ENCODE assay signal across 26 cellular contexts in the genomic region with DNA sequence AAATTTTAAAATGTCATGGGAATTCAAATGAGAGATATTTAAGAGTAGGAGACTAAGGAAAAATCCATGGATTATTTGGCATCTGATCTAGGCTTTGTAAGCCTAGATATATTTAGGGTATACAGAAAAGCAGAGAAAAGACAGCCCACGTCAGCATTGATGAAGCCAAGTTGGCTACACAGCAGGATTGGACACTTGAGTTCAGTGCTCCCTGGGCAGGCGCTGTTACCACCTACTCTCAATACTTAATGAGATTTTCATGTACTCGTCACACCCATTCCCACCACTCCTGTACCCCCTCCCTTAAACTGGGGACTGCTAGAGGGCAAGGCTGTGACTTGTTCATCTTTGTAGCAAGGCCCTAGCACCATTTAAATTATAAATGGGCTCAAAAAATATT. TPM values are rescaled to one million over a fixed set of nuclear protein-coding genes. Genes with fewer than 3 reads are reported as not detected.
DNase-seq lines count a peak whose midpoint lies in the region; ATAC-seq and TF ChIP-seq lines count a peak whose summit lies in the region.
"Had no signal": no experiment of that assay in that cellular context is flagged by ENCODE, and none has a peak within 500 bp of the region (broad histone marks: within the 10 kb centered on the region; RNA-seq: fewer than 3 reads in every experiment).

No MANE protein-coding gene starts in this region.

- no peaks in the 10 kb centered on the region for H4K20me1 ChIP-seq in mammary epithelial cell (ENCODE audit: insufficient read depth, low read length)
- H4K20me1 ChIP-seq: BLaER1 treated with 17β-estradiol and CSF1 and Interleukin-3, amounts not matched to agents 10 nM and 100 nM had no signal

- H3K4me1 Mint-ChIP-seq in Caco-2 (ENCODE audit: low read depth, unreplicated experiment): peaks cover 50% of the 10 kb centered on the region
- peaks cover 2% of the 10 kb centered on the region for H3K4me1 Mint-ChIP-seq in activated T-helper 2 cell treated with anti-CD3 and anti-CD28 coated beads, Interferon-gamma antibody, Interleukin-2, Interleukin-4, amounts not matched to agents 10 μg/mL and 5 μg/mL and 100 μg/mL, durations not matched to agents 14 hours and 24 hours and 36 hours (ENCODE audit: low read depth)

- H3K9me3 Mint-ChIP-seq in Caco-2 (ENCODE audit: unreplicated experiment): no peaks in the 10 kb centered on the region
- no peaks in the 10 kb centered on the region for H3K9me3 Mint-ChIP-seq in activated T-helper 2 cell treated with anti-CD3 and anti-CD28 coated beads, Interferon-gamma antibody, Interleukin-2, Interleukin-4, amounts not matched to agents 10 μg/mL and 5 μg/mL and 100 μg/mL, durations not matched to agents 14 hours and 24 hours and 36 hours
- H3K9me3 Mint-ChIP-seq: activated CD4-positive, alpha-beta memory T cell treated with anti-CD3 and anti-CD28 coated beads, Interleukin-2, amount 10 ng/mL, durations not matched to agents 7 days and 5 days; activated naive CD4-positive, alpha-beta T cell treated with anti-CD3 and anti-CD28 coated beads, Interleukin-2, amount 50 U/mL, for 24 hours; neural crest cell had no signal

- TF ChIP-seq CTCF in Caco-2 (IDR thresholded peaks at IDR 0.05; ENCODE audit: insufficient read depth in 1 of 2, low read depth in 1 of 2, low read length in 1 of 2, severe bottlenecking in 1 of 2, unreplicated experiment in 1 of 2) (no peak), mammary epithelial cell (conservative IDR thresholded peaks at IDR 0.05 in 1 of 2, IDR thresholded peaks at IDR 0.05 in 1 of 2; ENCODE audit: extremely low read depth in 1 of 2, insufficient read depth in 1 of 2, low read depth in 1 of 2, low read length in 2 of 2) (no peak)

- H3K4me3 Mint-ChIP-seq in Caco-2 (ENCODE audit: unreplicated experiment): peak overlapping the region; percentile 76
- H3K4me3 Mint-ChIP-seq in activated T-helper 2 cell treated with anti-CD3 and anti-CD28 coated beads, Interferon-gamma antibody, Interleukin-2, Interleukin-4, amounts not matched to agents 10 μg/mL and 5 μg/mL and 100 μg/mL, durations not matched to agents 14 hours and 24 hours and 36 hours (ENCODE audit: low read depth): no peak overlapping the region
- H3K4me3 Mint-ChIP-seq: activated CD4-positive, alpha-beta memory T cell treated with anti-CD3 and anti-CD28 coated beads, Interleukin-2, amount 10 ng/mL, durations not matched to agents 7 days and 5 days; activated naive CD4-positive, alpha-beta T cell treated with anti-CD3 and anti-CD28 coated beads, Interleukin-2, amount 50 U/mL, for 24 hours had no signal

- H3K27me3 ChIP-seq in Caco-2 (replicated peaks; ENCODE audit: control insufficient read depth, insufficient read depth, low read length): no peaks in the 10 kb centered on the region
- no peaks in the 10 kb centered on the region for H3K27me3 ChIP-seq in endocrine pancreas (ENCODE audit: control insufficient read depth, insufficient read depth, low read length)
- no peaks in the 10 kb centered on the region for H3K27me3 ChIP-seq in rectal smooth muscle tissue (ENCODE audit: control insufficient read depth, insufficient read depth, low read length)
- H3K27me3 ChIP-seq in mammary epithelial cell (ENCODE audit: insufficient read depth, low read length): peaks cover 16% of the 10 kb centered on the region

- dilution Hi-C loops in mammary epithelial cell (cut with HindIII; ENCODE audit: low sequenced_read_pairs): no loop called here

- no peaks in the 10 kb centered on the region for H3K79me2 ChIP-seq in mammary epithelial cell (ENCODE audit: insufficient read depth, low read length)

- DNase-seq in Caco-2 (no peak), islet precursor cell (peak; percentile 42), AML-193 (lab: John Stamatoyannopoulos, UW) (no peak), mammary epithelial cell (no peak)
- no peak for DNase-seq in activated T-helper 2 cell treated with anti-CD3 and anti-CD28 coated beads, Interferon-gamma antibody, Interleukin-2, Interleukin-4, amounts not matched to agents 10 μg/mL and 5 μg/mL and 100 μg/mL, durations not matched to agents 14 hours and 24 hours and 36 hours (ENCODE audit: low spot score)
- DNase-seq: activated CD4-positive, alpha-beta memory T cell treated with anti-CD3 and anti-CD28 coated beads, Interleukin-2, amount 10 ng/mL, durations not matched to agents 7 days and 5 days; activated T-cell treated with anti-CD3 and anti-CD28 coated beads for 4 hours; cerebellar nuclear complex; effector CD4-positive, alpha-beta T cell; NCI-H1092; NCI-H2029; OCI-M1; SHP77; stimulated activated CD4-positive, alpha-beta T cell treated with anti-CD3 and anti-CD28 coated beads, Interleukin-2, amount 100 ng/mL, for 48 hours; stimulated activated naive CD4-positive, alpha-beta T cell; trophoblast cell had no signal

- H3K27ac Mint-ChIP-seq in Caco-2 (ENCODE audit: unreplicated experiment): peak overlapping the region; percentile 41
- H3K27ac Mint-ChIP-seq in activated T-helper 2 cell treated with anti-CD3 and anti-CD28 coated beads, Interferon-gamma antibody, Interleukin-2, Interleukin-4, amounts not matched to agents 10 μg/mL and 5 μg/mL and 100 μg/mL, durations not matched to agents 14 hours and 24 hours and 36 hours: no peak overlapping the region
- H3K27ac Mint-ChIP-seq: activated CD4-positive, alpha-beta memory T cell treated with anti-CD3 and anti-CD28 coated beads, Interleukin-2, amount 10 ng/mL, durations not matched to agents 7 days and 5 days; activated naive CD4-positive, alpha-beta T cell treated with anti-CD3 and anti-CD28 coated beads, Interleukin-2, amount 50 U/mL, for 24 hours had no signal

- no peaks in the 10 kb centered on the region for H3K27me3 Mint-ChIP-seq in Caco-2 (ENCODE audit: insufficient read depth, unreplicated experiment)
- H3K27me3 Mint-ChIP-seq in activated T-helper 2 cell treated with anti-CD3 and anti-CD28 coated beads, Interferon-gamma antibody, Interleukin-2, Interleukin-4, amounts not matched to agents 10 μg/mL and 5 μg/mL and 100 μg/mL, durations not matched to agents 14 hours and 24 hours and 36 hours (ENCODE audit: low read depth): peaks cover 48% of the 10 kb centered on the region

- H3K36me3 Mint-ChIP-seq in Caco-2 (ENCODE audit: insufficient read depth, unreplicated experiment): peaks cover 25% of the 10 kb centered on the region
- no peaks in the 10 kb centered on the region for H3K36me3 Mint-ChIP-seq in activated T-helper 2 cell treated with anti-CD3 and anti-CD28 coated beads, Interferon-gamma antibody, Interleukin-2, Interleukin-4, amounts not matched to agents 10 μg/mL and 5 μg/mL and 100 μg/mL, durations not matched to agents 14 hours and 24 hours and 36 hours (ENCODE audit: low read depth)
- H3K36me3 Mint-ChIP-seq: activated naive CD4-positive, alpha-beta T cell treated with anti-CD3 and anti-CD28 coated beads, Interleukin-2, amount 50 U/mL, for 24 hours had no signal

- in situ Hi-C loops in mammary epithelial cell (cut with MboI; ENCODE audit: low sequenced_read_pairs in 2 of 2): no loop called here

- H3K4me3 ChIP-seq in Caco-2 (ENCODE audit: low read depth, low read length) (no peak overlapping the region), endocrine pancreas (ENCODE audit: control insufficient read depth, insufficient read depth, low read length) (peak overlapping the region; percentile 68), rectal smooth muscle tissue (ENCODE audit: low read length) (no peak overlapping the region), mammary epithelial cell (replicated peaks in 1 of 3; ENCODE audit: insufficient read depth in 1 of 3, low read depth in 2 of 3, low read length in 3 of 3) (no peak overlapping the region)
- H3K4me3 ChIP-seq: BLaER1 treated with 17β-estradiol and CSF1 and Interleukin-3, amounts not matched to agents 10 nM and 100 nM had no signal

- WGBS in mammary epithelial cell (ENCODE audit: low coverage, missing lambda C conversion rate): 76% methylated on average over 3 of the region's 3 CpGs

- H3K9me3 ChIP-seq in Caco-2: no peaks in the 10 kb centered on the region
- no peaks in the 10 kb centered on the region for H3K9me3 ChIP-seq in endocrine pancreas (ENCODE audit: control insufficient read depth, low read length)
- no peaks in the 10 kb centered on the region for H3K9me3 ChIP-seq in mammary epithelial cell (replicated peaks; ENCODE audit: insufficient read depth, low read length)

- no peak for ATAC-seq in HG02852 (IDR thresholded peaks at IDR 0.05; ENCODE audit: unreplicated experiment)

- H3K9ac ChIP-seq in endocrine pancreas (ENCODE audit: control insufficient read depth, insufficient read depth, low read length): no peak overlapping the region
- H3K9ac ChIP-seq in rectal smooth muscle tissue (ENCODE audit: low read length): no peak overlapping the region
- no peak overlapping the region for H3K9ac ChIP-seq in mammary epithelial cell (ENCODE audit: insufficient read depth, low read length)
- H3K9ac ChIP-seq: BLaER1 treated with 17β-estradiol and CSF1 and Interleukin-3, amounts not matched to agents 10 nM and 100 nM had no signal

- POLR2A ChIA-PET in Caco-2 (lab: Charles Lee): no interaction called here

- intact Hi-C loops in Caco-2 (cut with micrococcal nuclease; ENCODE audit: unreplicated experiment): no loop called here
- intact Hi-C loops in activated T-helper 2 cell treated with anti-CD3 and anti-CD28 coated beads, Interferon-gamma antibody, Interleukin-2, Interleukin-4, amounts not matched to agents 10 μg/mL and 5 μg/mL and 100 μg/mL, durations not matched to agents 14 hours and 24 hours and 36 hours (cut with micrococcal nuclease): loop anchor here (5.0 kb wide), 1 partner anchor 166 kb away; a partner anchor contains a TSS
- intact Hi-C loops in mammary epithelial cell (cut with micrococcal nuclease): no loop called here

- H3K27ac ChIP-seq in rectal smooth muscle tissue (ENCODE audit: low read depth, low read length) (peak overlapping the region; percentile 92), mammary epithelial cell (ENCODE audit: insufficient read depth, low read depth, low read length) (no peak overlapping the region)
- H3K27ac ChIP-seq: BLaER1 treated with 17β-estradiol and CSF1 and Interleukin-3, amounts not matched to agents 10 nM and 100 nM; HL-60 had no signal

- CTCF ChIA-PET in Caco-2 (lab: Charles Lee): no interaction called here
- CTCF ChIA-PET in mammary epithelial cell (lab: Charles Lee; ENCODE audit: low non-redundant PET): no interaction called here

- H3K36me3 ChIP-seq in Caco-2 (ENCODE audit: control insufficient read depth, insufficient read depth, low read length) (no peaks in the 10 kb centered on the region; the same call in 1 of the 2 replicates), endocrine pancreas (ENCODE audit: control insufficient read depth, insufficient read depth, low read length) (no peaks in the 10 kb centered on the region), rectal smooth muscle tissue (ENCODE audit: control insufficient read depth, insufficient read depth, low read length) (no peaks in the 10 kb centered on the region), mammary epithelial cell (ENCODE audit: insufficient read depth, low read length) (no peaks in the 10 kb centered on the region)
- H3K36me3 ChIP-seq: BLaER1 treated with 17β-estradiol and CSF1 and Interleukin-3, amounts not matched to agents 10 nM and 100 nM had no signal

- H3K4me1 ChIP-seq in Caco-2 (peaks cover 46% of the 10 kb centered on the region), endocrine pancreas (ENCODE audit: control insufficient read depth, insufficient read depth, low read length) (peaks cover 17% of the 10 kb centered on the region), rectal smooth muscle tissue (ENCODE audit: control insufficient read depth, insufficient read depth, low read length) (peaks cover 20% of the 10 kb centered on the region), mammary epithelial cell (ENCODE audit: insufficient read depth, low read length) (no peaks in the 10 kb centered on the region)
- H3K4me1 ChIP-seq: BLaER1 treated with 17β-estradiol and CSF1 and Interleukin-3, amounts not matched to agents 10 nM and 100 nM had no signal

- H2AFZ ChIP-seq in mammary epithelial cell (ENCODE audit: low read depth, low read length): no peak overlapping the region

- no TSS peak for BruUV-seq in Caco-2 (replicated peaks; lab: Mats Ljungman, UMichigan)
- BruUV-seq in mammary epithelial cell (replicated peaks; lab: Mats Ljungman, UMichigan): no TSS peak

- H3K4me2 ChIP-seq in mammary epithelial cell (ENCODE audit: insufficient read depth, low read depth, low read length): no peak overlapping the region
- H3K4me2 ChIP-seq: BLaER1 treated with 17β-estradiol and CSF1 and Interleukin-3, amounts not matched to agents 10 nM and 100 nM had no signal

RNA-seq across cellular contexts. Expression of a gene that starts 1.7 kb away (rescaled TPM):
- total RNA-seq in Caco-2 (2022) (88.7 and 90.2 TPM in 2 replicates), mammary epithelial cell (not detected)
- not detected in 2 replicates for total RNA-seq in activated T-helper 2 cell treated with anti-CD3 and anti-CD28 coated beads, Interferon-gamma antibody, Interleukin-2, Interleukin-4, amounts not matched to agents 10 μg/mL and 5 μg/mL and 100 μg/mL, durations not matched to agents 14 hours and 24 hours and 36 hours
- polyA plus RNA-seq in mammary epithelial cell: not detected
- not detected for polyA minus RNA-seq in mammary epithelial cell
- total RNA-seq: activated CD4-positive, alpha-beta memory T cell treated with anti-CD3 and anti-CD28 coated beads, Interleukin-2, amount 10 ng/mL, durations not matched to agents 7 days and 5 days; Daoy; mononuclear cell; pulmonary artery endothelial cell had no signal

Comparison
In these comparisons a context has a peak if more than half of its experiments do, and no peak if none do; other contexts are left out.
1. RNA of a gene that starts 1.7 kb away (total RNA-seq): 88.7 to 90.2 TPM in Caco-2; not detected in activated T-helper 2 cell treated with anti-CD3 and anti-CD28 coated beads, Interferon-gamma antibody, Interleukin-2, Interleukin-4, amounts not matched to agents 10 μg/mL and 5 μg/mL and 100 μg/mL, durations not matched to agents 14 hours and 24 hours and 36 hours and not detected in mammary epithelial cell; every median in the first group is over 10 times any median in the second.